ENCODE assay signal across 15 cellular contexts in the genomic region with DNA sequence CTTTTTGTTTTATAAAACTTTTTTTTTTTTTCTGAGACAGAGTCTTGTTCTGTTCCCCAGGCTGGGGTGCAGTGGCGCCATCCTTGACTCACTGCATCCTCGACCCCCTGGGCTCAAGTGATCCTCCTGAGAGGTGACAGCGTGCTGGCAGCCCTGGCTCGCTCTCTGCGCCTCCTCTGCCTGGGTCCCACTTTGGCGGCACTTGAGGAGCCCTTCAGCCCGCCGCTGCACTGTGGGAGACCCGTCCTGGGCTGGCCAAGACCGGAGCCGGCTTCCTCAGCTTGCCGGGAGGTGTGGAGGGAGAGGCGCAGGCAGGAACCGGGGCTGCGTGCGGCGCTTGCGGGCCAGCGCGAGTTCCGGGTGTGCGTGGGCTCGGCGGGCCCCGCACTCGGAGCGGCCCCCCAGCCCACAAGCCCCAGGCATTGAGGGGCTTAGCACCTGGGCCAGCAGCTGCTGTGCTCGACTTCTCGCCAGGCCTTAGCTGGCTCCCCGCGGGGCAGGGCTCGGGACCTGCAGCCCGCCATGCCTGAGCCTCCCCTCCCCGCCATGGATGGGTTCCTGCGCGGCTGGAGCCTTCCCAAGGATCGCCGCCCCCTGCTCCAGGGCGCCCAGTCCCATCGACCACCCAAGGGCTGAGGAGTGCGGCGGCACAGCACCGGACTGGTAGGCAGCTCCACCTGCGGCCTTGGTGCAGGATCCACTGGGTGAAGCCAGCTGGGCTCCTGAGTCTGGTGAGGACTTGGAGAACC. TPM values are rescaled to one million over a fixed set of nuclear protein-coding genes. Genes with fewer than 3 reads are reported as not detected.
A peak's percentile ranks its signal among the peaks of the same experiment; 100 is the strongest.
DNase-seq lines count a peak whose midpoint lies in the region; ATAC-seq, FAIRE-seq and TF ChIP-seq lines count a peak whose summit lies in the region.
"Had no signal": no experiment of that assay in that cellular context is flagged by ENCODE, and none has a peak within 500 bp of the region (broad histone marks: within the 10 kb centered on the region; RNA-seq: fewer than 3 reads in every experiment).

No MANE protein-coding gene starts in this region.

- no peak for TF ChIP-seq EP300 in A549 (IDR thresholded peaks at IDR 0.05)

- H3K27me3 Mint-ChIP-seq in WTC11 (ENCODE audit: low read depth): no peaks in the 10 kb centered on the region; the same call in 1 of the 2 replicates
- H3K27me3 Mint-ChIP-seq: CD4-positive, alpha-beta T cell had no signal

- TF ChIP-seq RAD21 in A549 (conservative IDR thresholded peaks at IDR 0.05 in 1 of 2, IDR thresholded peaks at IDR 0.05 in 1 of 2): no peak

- ATAC-seq in A549 (no peak), WTC11 (no peak), HG03175 (IDR thresholded peaks at IDR 0.05; ENCODE audit: unreplicated experiment) (no peak), HG02763 (IDR thresholded peaks at IDR 0.05; ENCODE audit: unreplicated experiment) (no peak), HG03280 (IDR thresholded peaks at IDR 0.05; ENCODE audit: unreplicated experiment) (no peak)

- no peak overlapping the region for H3K27ac ChIP-seq in A549
- H3K27ac ChIP-seq: C4-2B had no signal

- FAIRE-seq in A549 (lab: Jason Lieb, UNC): no peak
- FAIRE-seq: D721Med had no signal

- intact Hi-C loops in posterior vena cava (cut with DNase I): loop anchor here in 1 of 2 donors (10.0 kb wide), 1 partner anchor 580 kb away; no protein-coding TSS in a partner anchor

- TF ChIP-seq POLR2A in A549 (IDR thresholded peaks at IDR 0.05; ENCODE audit: low read length): no peak

- no peak for TF ChIP-seq CTCF in A549 (IDR thresholded peaks at IDR 0.05)
- no peak for TF ChIP-seq CTCF in WTC11 (IDR thresholded peaks at IDR 0.05)

- no peak overlapping the region for H3K4me3 Mint-ChIP-seq in WTC11

- H3K36me3 Mint-ChIP-seq in WTC11: no peaks in the 10 kb centered on the region

- H3K4me1 ChIP-seq in A549: 0 out of 3 replicates have a peak, but pooled peaks cover 3% of the 10 kb centered on the region
- H3K4me1 ChIP-seq: BE2C had no signal

- CTCF ChIA-PET in A549 (lab: Yijun Ruan, JAX) (interaction anchor here (0.6 to 6.8 kb wide), 25 partner anchors 8 to 577 kb away, joined by 3 to 70 read pairs (median 3); no protein-coding TSS in a partner anchor), WTC11 (lab: Charles Lee) (interaction anchor here (0.7 to 2.3 kb wide), 4 partner anchors 11 to 74 kb away, joined by 5 to 9 read pairs (median 6); no protein-coding TSS in a partner anchor)

- H3K4me2 ChIP-seq in A549: peak overlapping the region; percentile 61; the same call in 1 of the 3 replicates

- H3K4me1 Mint-ChIP-seq in WTC11: peaks cover 6% of the 10 kb centered on the region

- H3K27ac Mint-ChIP-seq in WTC11: no peak overlapping the region
- H3K27ac Mint-ChIP-seq: CD4-positive, alpha-beta T cell had no signal

- H3K9me3 ChIP-seq in A549: no peaks in the 10 kb centered on the region
- H3K9me3 ChIP-seq: BE2C, Caco-2, HAP-1 had no signal

- H3K9me3 Mint-ChIP-seq in WTC11: peaks cover 5% of the 10 kb centered on the region
- H3K9me3 Mint-ChIP-seq: CD4-positive, alpha-beta T cell had no signal

- 90% methylated on average over 19 of the region's 44 CpGs for WGBS in A549 (ENCODE audit: missing lambda C conversion rate)

- POLR2A ChIA-PET in A549 (lab: Yijun Ruan, JAX): no interaction called here
- POLR2A ChIA-PET in WTC11 (lab: Charles Lee): no interaction called here

- DNase-seq in A549 (ENCODE audit: low read depth in 1 of 2, low spot score in 1 of 2) (no peak), DMS79 treated with DMSO at 0.1 percent for 48 hours (lab: John Stamatoyannopoulos, UW) (peak; percentile 2), WTC11 (ENCODE audit: low spot score) (peak; percentile 25), posterior vena cava (ENCODE audit: low spot score) (peak; percentile 74), Ammon's horn (ENCODE audit: low spot score) (no peak)
- DNase-seq: GOT3 had no signal

- H3K4me3 ChIP-seq in A549: no peak overlapping the region
- H3K4me3 ChIP-seq: HAP-1 had no signal

TF ChIP-seq in A549, 52 proteins besides CTCF, POLR2A, EP300 and RAD21:
- TF ChIP-seq RARB (CRISPR knock-in tag; IDR thresholded peaks at IDR 0.05): no peak
- no peak for TF ChIP-seq FOSL2 (IDR thresholded peaks at IDR 0.05)
- TF ChIP-seq FOSL2 (CRISPR knock-in tag; IDR thresholded peaks at IDR 0.05): no peak
- TF ChIP-seq KDM5A (IDR thresholded peaks at IDR 0.05): no peak
- TF ChIP-seq RNF2 (IDR thresholded peaks at IDR 0.05; ENCODE audit: borderline replicate concordance, low read depth): no peak
- no peak for TF ChIP-seq TFCP2L1 (CRISPR knock-in tag; IDR thresholded peaks at IDR 0.05)

TF ChIP-seq in WTC11, 78 proteins besides CTCF, POLR2A, EP300 and RAD21:
- TF ChIP-seq SOX15 (CRISPR knock-in tag; IDR thresholded peaks at IDR 0.05): no peak
- TF ChIP-seq, protein P1, sequence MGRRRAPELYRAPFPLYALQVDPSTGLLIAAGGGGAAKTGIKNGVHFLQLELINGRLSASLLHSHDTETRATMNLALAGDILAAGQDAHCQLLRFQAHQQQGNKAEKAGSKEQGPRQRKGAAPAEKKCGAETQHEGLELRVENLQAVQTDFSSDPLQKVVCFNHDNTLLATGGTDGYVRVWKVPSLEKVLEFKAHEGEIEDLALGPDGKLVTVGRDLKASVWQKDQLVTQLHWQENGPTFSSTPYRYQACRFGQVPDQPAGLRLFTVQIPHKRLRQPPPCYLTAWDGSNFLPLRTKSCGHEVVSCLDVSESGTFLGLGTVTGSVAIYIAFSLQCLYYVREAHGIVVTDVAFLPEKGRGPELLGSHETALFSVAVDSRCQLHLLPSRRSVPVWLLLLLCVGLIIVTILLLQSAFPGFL (CRISPR knock-in tag; IDR thresholded peaks at IDR 0.05; ENCODE audit: borderline replicate concordance): no peak
- TF ChIP-seq ETV6 (CRISPR knock-in tag; IDR thresholded peaks at IDR 0.05): no peak
- TF ChIP-seq GTF2I (CRISPR knock-in tag; conservative IDR thresholded peaks at IDR 0.05): no peak
- no peak for TF ChIP-seq MXD4 (CRISPR knock-in tag; IDR thresholded peaks at IDR 0.05; ENCODE audit: borderline replicate concordance)
- TF ChIP-seq ZNF121 (CRISPR knock-in tag; IDR thresholded peaks at IDR 0.05): no peak
TF ChIP-seq in WTC11: peak in this region for 0.

RNA-seq across cellular contexts. Expression of a gene that starts 49.6 kb away (rescaled TPM):
- polyA plus RNA-seq in A549 (2011; rRNA removed) (17.8 and 18.3 TPM in 2 replicates), A549 (2017; fragmentation: RNase III; extraction: RNeasy Plus Mini Kit Qiagen cat#74134 plus additional on column Dnase treatment) (5.6 to 6.7 TPM (median 5.7 TPM) in 3 replicates)
- polyA plus RNA-seq in A549 (2012; cell fraction: cytosol; rRNA removed): 2.5 and 3.1 TPM in 2 replicates
- polyA plus RNA-seq in A549 (2012; cell fraction: nucleus; rRNA removed): 2.5 and 3.9 TPM in 2 replicates
- polyA minus RNA-seq in A549 (2011; rRNA and poly(A)+ RNA removed): 24.8 and 32.2 TPM in 2 replicates
- total RNA-seq in WTC11 (2021) (46.5 to 49.1 TPM (median 47.4 TPM) in 3 replicates), posterior vena cava (10 to 100 TPM; 52.3 to 53.5 TPM)

Comparison
In these comparisons a context has a peak if more than half of its experiments do, and no peak if none do; other contexts are left out.
1. DNase-seq: peak in DMS79 treated with DMSO at 0.1 percent for 48 hours (single experiment), WTC11 (single experiment) and posterior vena cava (single experiment); none in A549 (0 of 2) and Ammon's horn (single experiment).